Comparison of ENCODE assay signal across 1 cellular context in genomic region chr12:53735-54095, GRCh38.
TF ChIP-seq lines count a peak whose summit lies in the region.

No MANE protein-coding gene starts in this region.

TF ChIP-seq in H1, 55 proteins besides CTCF, POLR2A, EP300 and RAD21:
- TF ChIP-seq SP1 (IDR thresholded peaks at IDR 0.05; ENCODE audit: low read depth, low read length) (no peak), RXRA (IDR thresholded peaks at IDR 0.05; ENCODE audit: insufficient read depth, low read depth, low read length) (no peak), YY1 (IDR thresholded peaks at IDR 0.05; ENCODE audit: low read depth, low read length) (no peak), SIN3A (conservative IDR thresholded peaks at IDR 0.05 in 1 of 2, IDR thresholded peaks at IDR 0.05 in 1 of 2; ENCODE audit: low read depth in 1 of 2, low read length in 2 of 2) (no peak), EZH2 (IDR thresholded peaks at IDR 0.05; ENCODE audit: low read depth, low read length, severe bottlenecking) (no peak), TBP (IDR thresholded peaks at IDR 0.05; ENCODE audit: low read depth, low read length) (no peak), SP2 (IDR thresholded peaks at IDR 0.05; ENCODE audit: low read length) (no peak), GABPA (IDR thresholded peaks at IDR 0.05; ENCODE audit: borderline replicate concordance, insufficient read depth, low read length) (no peak), NANOG (IDR thresholded peaks at IDR 0.05; ENCODE audit: insufficient read depth, low read depth, low read length, poor library complexity, severe bottlenecking) (no peak), KDM4A (IDR thresholded peaks at IDR 0.05; ENCODE audit: low read depth, low read length, severe bottlenecking) (no peak), PHF8 (conservative IDR thresholded peaks at IDR 0.05; ENCODE audit: low read depth, low read length) (no peak), POU5F1 (IDR thresholded peaks at IDR 0.05; ENCODE audit: low read depth, low read length) (no peak), HDAC6 (IDR thresholded peaks at IDR 0.05; ENCODE audit: low read depth, low read length) (no peak)
